Comparison of ENCODE assay signal across 8 cellular contexts in the genomic region with DNA sequence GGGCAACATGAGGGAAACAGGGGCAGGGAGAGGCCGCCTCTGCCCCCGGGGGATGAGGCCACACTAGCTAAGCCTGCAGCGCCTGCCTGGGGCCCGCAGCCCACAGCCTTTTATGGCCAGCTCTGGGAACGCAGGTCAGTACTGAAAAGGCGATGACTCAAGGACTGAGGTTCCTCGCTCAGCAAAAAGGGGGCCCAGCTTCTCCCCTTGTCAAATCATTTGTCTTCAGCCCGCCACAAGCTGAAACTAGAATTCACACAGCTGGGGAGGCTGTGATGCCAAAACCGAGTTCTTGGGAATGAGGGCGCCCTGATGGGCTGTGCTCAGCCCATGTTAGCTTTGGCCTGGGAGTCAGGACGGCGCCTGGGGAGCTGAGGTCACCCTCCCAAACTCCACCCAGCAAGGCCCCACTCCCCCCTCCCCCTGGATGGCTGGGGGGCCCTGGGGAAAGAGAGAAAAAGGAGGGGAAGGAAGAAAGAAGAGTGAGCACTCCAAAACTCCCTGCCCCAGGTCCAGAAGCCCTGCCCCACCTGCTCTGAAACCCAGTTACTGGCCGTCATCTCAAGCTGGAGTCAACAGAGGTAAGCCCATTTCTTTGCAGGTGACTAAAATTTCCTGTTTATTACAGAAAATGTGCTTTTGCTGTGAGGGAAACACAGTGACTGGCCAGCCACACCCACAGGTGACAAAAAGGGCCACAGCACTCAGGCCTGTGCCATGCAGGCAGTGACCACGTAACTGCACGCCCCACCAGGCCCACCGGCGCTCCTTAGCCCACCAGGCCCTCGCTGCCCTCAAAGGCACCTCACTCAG. TPM values are rescaled to one million over a fixed set of nuclear protein-coding genes. Genes with fewer than 3 reads are reported as not detected.
A peak's percentile ranks its signal among the peaks of the same experiment; 100 is the strongest.
DNase-seq lines count a peak whose midpoint lies in the region; ATAC-seq, FAIRE-seq and TF ChIP-seq lines count a peak whose summit lies in the region.

No MANE protein-coding gene starts in this region.

- peak; percentile 11 for FAIRE-seq in K562 (lab: Jason Lieb, UNC)

- 65% methylated on average over 15 of the region's 18 CpGs for WGBS in K562 (ENCODE audit: insufficient coverage, low coverage, missing lambda C conversion rate)

- H3K27me3 ChIP-seq in K562 (ENCODE audit: control insufficient read depth in 2 of 2, insufficient read depth in 2 of 2, low read length in 2 of 2) = no peaks in the 10 kb centered on the region
- H3K27me3 ChIP-seq in left lung = no peaks in the 10 kb centered on the region
- no peaks in the 10 kb centered on the region for H3K27me3 ChIP-seq in stomach smooth muscle (ENCODE audit: control insufficient read depth in 1 of 2, insufficient read depth in 2 of 2, low read length in 2 of 2)

- CTCF ChIA-PET in K562 (lab: Yijun Ruan, JAX; ENCODE audit: low intra/inter-chr PET ratio) = no interaction called here

- POLR2A ChIA-PET in K562 (lab: Yijun Ruan, JAX) = interaction anchor here (0.6 to 9.6 kb wide), 7 partner anchors 10 to 635 kb away, joined by 3 to 109 read pairs (median 4); a partner anchor contains a TSS

- ATAC-seq in K562 (peak; percentile 54), left lung (peak; percentile 49), GM21360 (IDR thresholded peaks at IDR 0.05; ENCODE audit: unreplicated experiment) (no peak)

- peak overlapping the region; percentile 12; the same call in 1 of the 2 replicates for H3K4me2 ChIP-seq in K562 (ENCODE audit: insufficient read depth, low read length)

- peaks cover 79% of the 10 kb centered on the region for H3K79me2 ChIP-seq in K562 (ENCODE audit: control insufficient read depth, insufficient read depth, low read length)

- H3K27ac ChIP-seq in K562 (ENCODE audit: extremely low read depth, low read depth, low read length) (peak overlapping the region; percentile 39; the same call in 2 of the 3 replicates), left lung (peak overlapping the region; percentile 75 to 92), stomach smooth muscle (ENCODE audit: low read length) (peak overlapping the region; percentile 99)

- H3K9me3 ChIP-seq in K562 (replicated peaks; ENCODE audit: control insufficient read depth, insufficient read depth, low read depth, low read length) (no peaks in the 10 kb centered on the region), left lung (no peaks in the 10 kb centered on the region), stomach smooth muscle (ENCODE audit: control insufficient read depth in 2 of 2, low read length in 2 of 2) (peaks cover 0 to 3% of the 10 kb centered on the region in 2 donors)

- DNase-seq in activated naive CD4-positive, alpha-beta T cell treated with Interleukin-2 at 50 U/mL for 16 hours = peak; percentile 72
- no peak for DNase-seq in activated naive CD4-positive, alpha-beta T cell (lab: John Stamatoyannopoulos, UW)
- peak; percentile 88 for DNase-seq in NCI-H226
- DNase-seq in K562 (ENCODE audit: extremely low read depth in 1 of 4, low spot score in 3 of 4) = peak in 2 of 4 experiments; percentile 31 to 34
- peak; percentile 61 to 85 for DNase-seq in left lung
- no peak for DNase-seq in ecto neural progenitor cell (ENCODE audit: low spot score)

- in situ Hi-C loops in K562 (cut with MboI) = no loop called here

- H3K4me3 ChIP-seq in K562 (no peak overlapping the region), left lung (peak overlapping the region in 1 of 2 donors; percentile 6), stomach smooth muscle (ENCODE audit: low read length in 2 of 2) (peak overlapping the region; percentile 31 to 64)

- no peak for TF ChIP-seq POLR2A in K562 (conservative IDR thresholded peaks at IDR 0.05)

- peaks cover 3% of the 10 kb centered on the region for H3K9me1 ChIP-seq in K562 (ENCODE audit: control insufficient read depth, insufficient read depth, low read length)

- H3K9ac ChIP-seq in K562 (ENCODE audit: insufficient read depth in 1 of 2, low read depth in 2 of 2, low read length in 2 of 2) = peak overlapping the region; percentile 23 to 86; a peak in 3 of 4 replicates
- peak overlapping the region; percentile 86 to 88 for H3K9ac ChIP-seq in stomach smooth muscle (ENCODE audit: low read length in 2 of 2)

- BruUV-seq in K562 (replicated peaks; lab: Mats Ljungman, UMichigan) = no TSS peak

- H4K20me1 ChIP-seq in K562 (replicated peaks; ENCODE audit: control insufficient read depth, insufficient read depth, low read length) = 0 out of 2 replicates have a peak, but pooled peaks cover 8% of the 10 kb centered on the region

- H3K4me1 ChIP-seq in K562 (replicated peaks in 1 of 2; ENCODE audit: control insufficient read depth in 2 of 2, insufficient read depth in 2 of 2, low read length in 2 of 2) (peaks cover 21 to 52% of the 10 kb centered on the region in 2 experiments), left lung (peaks cover 53 to 100% of the 10 kb centered on the region in 2 donors), stomach smooth muscle (ENCODE audit: control insufficient read depth, insufficient read depth, low read length) (peaks cover 85% of the 10 kb centered on the region)

- intact Hi-C loops in K562 (cut with micrococcal nuclease) = no loop called here
- intact Hi-C loops in left lung (cut with DNase I) = no loop called here

- TF ChIP-seq CTCF in K562 (IDR thresholded peaks at IDR 0.05 in 2 of 3, conservative IDR thresholded peaks at IDR 0.05 in 1 of 3; ENCODE audit: insufficient read depth in 2 of 3, low read depth in 1 of 3, low read length in 3 of 3) = no peak
- TF ChIP-seq CTCF in left lung (IDR thresholded peaks at IDR 0.05) = no peak

- H2AFZ ChIP-seq in K562 (ENCODE audit: low read depth, low read length) = no peak overlapping the region

- H3K36me3 ChIP-seq in K562 (ENCODE audit: control insufficient read depth, insufficient read depth, low read length) = peaks cover 38% of the 10 kb centered on the region; the same call in 2 of the 3 replicates
- peaks cover 0 to 25% of the 10 kb centered on the region in 2 donors for H3K36me3 ChIP-seq in left lung
- peaks cover 2 to 3% of the 10 kb centered on the region in 2 donors for H3K36me3 ChIP-seq in stomach smooth muscle (ENCODE audit: control insufficient read depth in 2 of 2, insufficient read depth in 2 of 2, low read length in 2 of 2)

- no peak for TF ChIP-seq RAD21 in K562 (CRISPR knock-in tag; conservative IDR thresholded peaks at IDR 0.05 in 1 of 2, IDR thresholded peaks at IDR 0.05 in 1 of 2)

- no peak for TF ChIP-seq EP300 in K562 (IDR thresholded peaks at IDR 0.05; ENCODE audit: low read length)

RNA-seq across cellular contexts. Expression of a gene that starts 13.7 kb away (rescaled TPM):
- total RNA-seq in K562 (2011; cell fraction: chromatin; rRNA removed; ENCODE audit: low replicate concordance) = 20.8 and 92.1 TPM in 2 replicates
- 57.7 and 64.3 TPM in 2 replicates for total RNA-seq in K562 (2011; cell fraction: nucleolus; rRNA removed)
- total RNA-seq in K562 (2011; cell fraction: nucleoplasm; rRNA removed) = 24.2 and 37.8 TPM in 2 replicates
- 39.1 and 40.0 TPM in 2 replicates for total RNA-seq in K562 (2014; rRNA removed)
- 7.2 and 11.5 TPM in 2 replicates for total RNA-seq in K562 (2014; rRNA removed; fragmentation: Illumina TruSeq; extraction: Trizol)
- 12.7 and 12.9 TPM in 2 replicates for total RNA-seq in K562 (2015; rRNA removed; fragmentation: Illumina TruSeq; extraction: Trizol)
- total RNA-seq in K562 (2021) = 65.0 and 69.6 TPM in 2 replicates
- 16.4 and 34.2 TPM in 2 replicates for polyA plus RNA-seq in K562 (2011; rRNA removed)
- 30.6 and 56.6 TPM in 2 replicates for polyA plus RNA-seq in K562 (2011; cell fraction: cytosol; rRNA removed)
- polyA plus RNA-seq in K562 (2011; cell fraction: nucleus; rRNA removed) = 30.2 and 48.9 TPM in 2 replicates
- polyA plus RNA-seq in K562 (2012) = 38.5 and 52.8 TPM in 2 replicates
- polyA plus RNA-seq in K562 (2014; fragmentation: Illumina TruSeq; extraction: Trizol) = 41.0 and 45.1 TPM in 2 replicates
- under 1 TPM; 0.46 to 0.59 TPM for polyA plus RNA-seq in K562 (2014; fragmentation: Nextera tagmentation; extraction: Ambion mirVana)
- 26.8 and 27.3 TPM in 2 replicates for polyA plus RNA-seq in K562 (2014; rRNA removed)
- polyA minus RNA-seq in K562 (2011; rRNA and poly(A)+ RNA removed) = 26.8 and 39.2 TPM in 2 replicates
- polyA minus RNA-seq in K562 (2011; cell fraction: cytosol; rRNA and poly(A)+ RNA removed) = 50.9 and 64.3 TPM in 2 replicates
- polyA minus RNA-seq in K562 (2011; cell fraction: nucleus; rRNA and poly(A)+ RNA removed) = 17.4 and 22.8 TPM in 2 replicates
- 100 to 1,000 TPM in 1 of 2 donors, 10 to 100 TPM in 1; 73.0 to 153 TPM for total RNA-seq in left lung

RNA-seq across cellular contexts. Expression of a gene that starts 20.2 kb away (rescaled TPM):
- total RNA-seq in K562 (2011; cell fraction: chromatin; rRNA removed; ENCODE audit: low replicate concordance) = 19.1 and 64.6 TPM in 2 replicates
- total RNA-seq in K562 (2011; cell fraction: nucleolus; rRNA removed) = 33.3 and 37.9 TPM in 2 replicates
- total RNA-seq in K562 (2011; cell fraction: nucleoplasm; rRNA removed) = 16.2 and 19.7 TPM in 2 replicates
- total RNA-seq in K562 (2014; rRNA removed) = 4.0 and 7.1 TPM in 2 replicates
- 0.99 and 1.1 TPM in 2 replicates for total RNA-seq in K562 (2014; rRNA removed; fragmentation: Illumina TruSeq; extraction: Trizol)
- total RNA-seq in K562 (2015; rRNA removed; fragmentation: Illumina TruSeq; extraction: Trizol) = 2.1 and 2.5 TPM in 2 replicates
- total RNA-seq in K562 (2021) = 7.4 and 8.8 TPM in 2 replicates
- 2.2 and 3.6 TPM in 2 replicates for polyA plus RNA-seq in K562 (2011; rRNA removed)
- 2.0 and 4.5 TPM in 2 replicates for polyA plus RNA-seq in K562 (2011; cell fraction: cytosol; rRNA removed)
- polyA plus RNA-seq in K562 (2011; cell fraction: nucleus; rRNA removed) = 15.1 and 28.5 TPM in 2 replicates
- 4.7 and 6.3 TPM in 2 replicates for polyA plus RNA-seq in K562 (2012)
- polyA plus RNA-seq in K562 (2014; fragmentation: Illumina TruSeq; extraction: Trizol) = 1.8 and 4.6 TPM in 2 replicates
- polyA plus RNA-seq in K562 (2014; fragmentation: Nextera tagmentation; extraction: Ambion mirVana) = under 1 TPM; 0.04 to 0.08 TPM
- 7.9 and 11.8 TPM in 2 replicates for polyA plus RNA-seq in K562 (2014; rRNA removed)
- 2.1 and 3.0 TPM in 2 replicates for polyA minus RNA-seq in K562 (2011; rRNA and poly(A)+ RNA removed)
- 3.2 and 3.5 TPM in 2 replicates for polyA minus RNA-seq in K562 (2011; cell fraction: cytosol; rRNA and poly(A)+ RNA removed)
- polyA minus RNA-seq in K562 (2011; cell fraction: nucleus; rRNA and poly(A)+ RNA removed) = 12.1 and 12.2 TPM in 2 replicates
- 10 to 100 TPM; 18.0 to 25.9 TPM for total RNA-seq in left lung

RNA-seq across cellular contexts. Expression of a gene that starts 52.3 kb away (rescaled TPM):
- 50.6 and 183 TPM in 2 replicates for total RNA-seq in K562 (2011; cell fraction: chromatin; rRNA removed; ENCODE audit: low replicate concordance)
- 131 and 133 TPM in 2 replicates for total RNA-seq in K562 (2011; cell fraction: nucleolus; rRNA removed)
- 70.0 and 70.2 TPM in 2 replicates for total RNA-seq in K562 (2011; cell fraction: nucleoplasm; rRNA removed)
- 22.2 and 22.4 TPM in 2 replicates for total RNA-seq in K562 (2014; rRNA removed)
- total RNA-seq in K562 (2014; rRNA removed; fragmentation: Illumina TruSeq; extraction: Trizol) = 3.2 and 3.6 TPM in 2 replicates
- 6.2 and 7.7 TPM in 2 replicates for total RNA-seq in K562 (2015; rRNA removed; fragmentation: Illumina TruSeq; extraction: Trizol)
- 37.7 and 45.9 TPM in 2 replicates for total RNA-seq in K562 (2021)
- 4.6 and 11.2 TPM in 2 replicates for polyA plus RNA-seq in K562 (2011; rRNA removed)
- 6.2 and 17.3 TPM in 2 replicates for polyA plus RNA-seq in K562 (2011; cell fraction: cytosol; rRNA removed)
- 42.8 and 78.0 TPM in 2 replicates for polyA plus RNA-seq in K562 (2011; cell fraction: nucleus; rRNA removed)
- 22.5 and 32.9 TPM in 2 replicates for polyA plus RNA-seq in K562 (2012)
- 5.2 and 15.8 TPM in 2 replicates for polyA plus RNA-seq in K562 (2014; fragmentation: Illumina TruSeq; extraction: Trizol)
- under 1 TPM; 0.25 to 0.53 TPM for polyA plus RNA-seq in K562 (2014; fragmentation: Nextera tagmentation; extraction: Ambion mirVana)
- polyA plus RNA-seq in K562 (2014; rRNA removed) = 21.0 and 21.6 TPM in 2 replicates
- 5.7 and 7.2 TPM in 2 replicates for polyA minus RNA-seq in K562 (2011; rRNA and poly(A)+ RNA removed)
- 18.2 and 19.4 TPM in 2 replicates for polyA minus RNA-seq in K562 (2011; cell fraction: cytosol; rRNA and poly(A)+ RNA removed)
- polyA minus RNA-seq in K562 (2011; cell fraction: nucleus; rRNA and poly(A)+ RNA removed) = 45.1 and 49.8 TPM in 2 replicates
- 10 to 100 TPM; 21.9 to 23.5 TPM for total RNA-seq in left lung

RNA-seq across cellular contexts. Expression of a gene that starts 54.3 kb away (rescaled TPM):
- total RNA-seq in K562 (2011; cell fraction: chromatin; rRNA removed; ENCODE audit: low replicate concordance) = 33.3 and 80.8 TPM in 2 replicates
- total RNA-seq in K562 (2011; cell fraction: nucleolus; rRNA removed) = 78.7 and 86.4 TPM in 2 replicates
- 51.5 and 54.8 TPM in 2 replicates for total RNA-seq in K562 (2011; cell fraction: nucleoplasm; rRNA removed)
- total RNA-seq in K562 (2014; rRNA removed) = 24.3 and 29.4 TPM in 2 replicates
- total RNA-seq in K562 (2014; rRNA removed; fragmentation: Illumina TruSeq; extraction: Trizol) = 6.3 and 7.3 TPM in 2 replicates
- total RNA-seq in K562 (2015; rRNA removed; fragmentation: Illumina TruSeq; extraction: Trizol) = 12.3 and 15.0 TPM in 2 replicates
- total RNA-seq in K562 (2021) = 55.7 and 57.2 TPM in 2 replicates
- polyA plus RNA-seq in K562 (2011; rRNA removed) = 19.3 and 34.7 TPM in 2 replicates
- 22.5 and 54.7 TPM in 2 replicates for polyA plus RNA-seq in K562 (2011; cell fraction: cytosol; rRNA removed)
- 88.7 and 149 TPM in 2 replicates for polyA plus RNA-seq in K562 (2011; cell fraction: nucleus; rRNA removed)
- polyA plus RNA-seq in K562 (2012) = 41.1 and 44.4 TPM in 2 replicates
- 42.7 and 48.3 TPM in 2 replicates for polyA plus RNA-seq in K562 (2014; fragmentation: Illumina TruSeq; extraction: Trizol)
- polyA plus RNA-seq in K562 (2014; fragmentation: Nextera tagmentation; extraction: Ambion mirVana) = 1 to 10 TPM; 3.4 to 3.9 TPM
- polyA plus RNA-seq in K562 (2014; rRNA removed) = 40.5 and 42.5 TPM in 2 replicates
- 6.3 and 9.1 TPM in 2 replicates for polyA minus RNA-seq in K562 (2011; rRNA and poly(A)+ RNA removed)
- polyA minus RNA-seq in K562 (2011; cell fraction: cytosol; rRNA and poly(A)+ RNA removed) = 24.1 and 29.2 TPM in 2 replicates
- 19.9 and 21.0 TPM in 2 replicates for polyA minus RNA-seq in K562 (2011; cell fraction: nucleus; rRNA and poly(A)+ RNA removed)
- 10 to 100 TPM; 26.9 to 29.3 TPM for total RNA-seq in left lung

RNA-seq across cellular contexts. Expression of a gene that starts 59.8 kb away (rescaled TPM):
- total RNA-seq in K562 (2011; cell fraction: chromatin; rRNA removed; ENCODE audit: low replicate concordance) = 18.6 and 35.5 TPM in 2 replicates
- total RNA-seq in K562 (2011; cell fraction: nucleolus; rRNA removed) = 16.1 and 22.7 TPM in 2 replicates
- total RNA-seq in K562 (2011; cell fraction: nucleoplasm; rRNA removed) = 17.8 and 18.6 TPM in 2 replicates
- total RNA-seq in K562 (2014; rRNA removed) (3.3 and 5.2 TPM in 2 replicates), K562 (2014; rRNA removed; fragmentation: Illumina TruSeq; extraction: Trizol) (1.8 and 3.2 TPM in 2 replicates), K562 (2015; rRNA removed; fragmentation: Illumina TruSeq; extraction: Trizol) (2.5 and 2.6 TPM in 2 replicates), K562 (2021) (6.4 and 7.8 TPM in 2 replicates), left lung (10 to 100 TPM; 24.4 to 29.9 TPM)
- polyA plus RNA-seq in K562 (2011; rRNA removed) (7.3 and 11.1 TPM in 2 replicates), K562 (2014; fragmentation: Illumina TruSeq; extraction: Trizol) (5.1 and 5.2 TPM in 2 replicates), K562 (2014; fragmentation: Nextera tagmentation; extraction: Ambion mirVana) (under 1 TPM; 0.10 to 0.13 TPM), K562 (2014; rRNA removed) (5.1 and 6.1 TPM in 2 replicates)
- 9.0 and 9.1 TPM in 2 replicates for polyA plus RNA-seq in K562 (2011; cell fraction: cytosol; rRNA removed)
- 46.9 and 48.0 TPM in 2 replicates for polyA plus RNA-seq in K562 (2011; cell fraction: nucleus; rRNA removed)
- 5.8 and 10.7 TPM in 2 replicates for polyA plus RNA-seq in K562 (2012)
- 3.4 and 4.0 TPM in 2 replicates for polyA minus RNA-seq in K562 (2011; rRNA and poly(A)+ RNA removed)
- 3.6 and 3.9 TPM in 2 replicates for polyA minus RNA-seq in K562 (2011; cell fraction: cytosol; rRNA and poly(A)+ RNA removed)
- 4.8 and 5.9 TPM in 2 replicates for polyA minus RNA-seq in K562 (2011; cell fraction: nucleus; rRNA and poly(A)+ RNA removed)

Comparison
In these comparisons a context has a peak if more than half of its experiments do, and no peak if none do; other contexts are left out.
1. DNase-seq: peak in activated naive CD4-positive, alpha-beta T cell treated with Interleukin-2 at 50 U/mL for 16 hours (single experiment), NCI-H226 (single experiment) and left lung (2 of 2); none in activated naive CD4-positive, alpha-beta T cell (0 of 4) and ecto neural progenitor cell (single experiment).
2. H3K27ac ChIP-seq: peak in every context shown above with its lines; median percentile 99 in stomach smooth muscle; 84 in left lung; 39 in K562.